ENCODE assay signal across 14 cellular contexts in the genomic region with DNA sequence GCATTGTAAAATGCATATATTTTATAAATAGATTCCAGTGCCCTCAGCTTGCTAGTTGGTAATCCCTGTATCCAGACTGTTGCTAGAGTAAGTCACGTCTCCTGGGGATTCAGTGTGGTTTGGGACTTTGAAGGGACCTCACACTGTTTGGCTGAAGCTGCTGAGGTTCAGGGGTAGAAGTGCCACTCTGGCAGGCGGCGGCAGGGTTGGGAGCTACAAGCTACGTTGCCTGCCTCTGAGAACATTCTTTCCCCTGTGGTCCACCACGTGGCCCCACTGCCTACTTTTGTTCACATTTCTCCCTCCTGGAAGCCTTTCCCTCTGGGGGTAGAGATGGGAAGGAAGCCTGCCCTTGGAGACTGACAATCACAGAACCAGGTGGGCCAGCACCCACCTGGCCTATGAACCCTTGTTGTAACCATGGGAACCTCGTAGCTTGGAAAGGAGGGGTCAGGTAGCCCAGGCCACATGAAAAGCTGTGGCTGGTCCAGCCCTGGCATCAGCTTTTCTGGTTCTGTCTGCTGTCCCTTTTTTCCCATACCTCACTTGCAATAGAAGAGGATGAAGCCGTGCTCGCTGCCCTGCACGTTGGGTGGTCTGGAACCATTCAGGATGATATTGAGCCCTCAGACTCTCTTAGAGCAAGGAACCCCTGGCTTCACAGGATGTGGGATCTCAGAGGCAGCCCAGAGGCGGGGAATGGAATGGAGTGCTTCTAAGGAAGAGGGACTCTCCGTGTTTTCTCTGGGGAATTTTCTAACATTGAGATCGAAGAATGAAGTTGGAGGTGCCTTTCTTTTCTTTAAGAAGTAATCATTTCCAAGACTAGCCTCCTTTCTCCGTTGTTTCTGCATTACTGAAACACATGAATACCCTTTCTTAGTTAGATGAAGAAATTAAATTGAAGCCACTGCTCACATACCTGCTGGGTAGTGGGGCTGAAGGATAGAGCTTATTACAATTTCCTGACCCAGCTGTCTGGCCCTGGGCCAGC. TPM values are rescaled to one million over a fixed set of nuclear protein-coding genes. Genes with fewer than 3 reads are reported as not detected.
DNase-seq lines count a peak whose midpoint lies in the region; ATAC-seq and TF ChIP-seq lines count a peak whose summit lies in the region.
"Had no signal": no experiment of that assay in that cellular context is flagged by ENCODE, and none has a peak within 500 bp of the region (broad histone marks: within the 10 kb centered on the region; RNA-seq: fewer than 3 reads in every experiment).

No MANE protein-coding gene starts in this region.

- H3K4me2 ChIP-seq in SK-N-SH = 0 out of 2 replicates have a peak overlapping the region, but pooled peaks have one; percentile 0
- peak overlapping the region; percentile 13 for H3K4me2 ChIP-seq in smooth muscle cell
- no peak overlapping the region for H3K4me2 ChIP-seq in OCI-LY7 (ENCODE audit: low read length)

- no peaks in the 10 kb centered on the region for H3K9me3 ChIP-seq in SK-N-SH
- no peaks in the 10 kb centered on the region for H3K9me3 ChIP-seq in smooth muscle cell (replicated peaks; ENCODE audit: low read depth)
- no peaks in the 10 kb centered on the region for H3K9me3 ChIP-seq in colonic mucosa
- H3K9me3 ChIP-seq in OCI-LY7 (ENCODE audit: low read length) = no peaks in the 10 kb centered on the region
- H3K9me3 ChIP-seq: tibial artery had no signal

- H3F3A ChIP-seq in SK-N-SH (replicated peaks; ENCODE audit: insufficient read depth) (peaks cover 16% of the 10 kb centered on the region), smooth muscle cell (ENCODE audit: low read depth) (no peaks in the 10 kb centered on the region)

- H3K4me1 Mint-ChIP-seq in WTC11 (peaks cover 39% of the 10 kb centered on the region), immature natural killer cell (peaks cover 49 to 68% of the 10 kb centered on the region in 2 donors)

- POLR2A ChIA-PET in SK-N-SH (lab: Yijun Ruan, JAX) = interaction anchor here (1.7 kb wide), 1 partner anchor 88 kb away, joined by 5 read pairs; no protein-coding TSS in a partner anchor
- POLR2A ChIA-PET in WTC11 (lab: Charles Lee) = no interaction called here
- POLR2A ChIA-PET in OCI-LY7 (lab: Charles Lee) = interaction anchor here (1.1 to 1.9 kb wide), 2 partner anchors 9 to 12 kb away, joined by 3 to 5 read pairs; no protein-coding TSS in a partner anchor

- 79% methylated on average over 13 of the region's 13 CpGs for WGBS in SK-N-SH (ENCODE audit: low lambda C conversion rate)
- 66% methylated on average over 12 of the region's 13 CpGs for WGBS in smooth muscle cell (ENCODE audit: low lambda C conversion rate)

- no TSS peak for BruUV-seq in OCI-LY7 (replicated peaks; lab: Mats Ljungman, UMichigan)

- H3K79me2 ChIP-seq in SK-N-SH (ENCODE audit: insufficient read depth) (peaks cover 66% of the 10 kb centered on the region), smooth muscle cell (ENCODE audit: low read depth) (peaks cover 3% of the 10 kb centered on the region), OCI-LY7 (ENCODE audit: insufficient read depth, low read depth, low read length) (no peaks in the 10 kb centered on the region)

- no peaks in the 10 kb centered on the region for H3K27me3 ChIP-seq in SK-N-SH (ENCODE audit: insufficient read depth)
- no peaks in the 10 kb centered on the region for H3K27me3 ChIP-seq in smooth muscle cell (ENCODE audit: low read depth)
- no peaks in the 10 kb centered on the region for H3K27me3 ChIP-seq in colonic mucosa
- H3K27me3 ChIP-seq: tibial artery had no signal

- CTCF ChIA-PET in SK-N-SH (lab: Yijun Ruan, JAX) (interaction anchor here (1.2 to 25.9 kb wide), 14 partner anchors 8 to 177 kb away, joined by 3 to 437 read pairs (median 6); no protein-coding TSS in a partner anchor), WTC11 (lab: Charles Lee) (no interaction called here), OCI-LY7 (lab: Charles Lee; ENCODE audit: unreplicated experiment) (no interaction called here)

- intact Hi-C loops in colonic mucosa (cut with DNase I) (loop anchor here (5.0 kb wide), 1 partner anchor 102 kb away; no protein-coding TSS in a partner anchor), OCI-LY7 (cut with micrococcal nuclease; ENCODE audit: unreplicated experiment) (no loop called here)

- H2AFZ ChIP-seq in SK-N-SH (ENCODE audit: low read depth) (no peak overlapping the region), smooth muscle cell (ENCODE audit: low read depth) (no peak overlapping the region), OCI-LY7 (ENCODE audit: low read length) (no peak overlapping the region)

- no peak for TF ChIP-seq RAD21 in SK-N-SH (IDR thresholded peaks at IDR 0.05; ENCODE audit: low read length)

- DNase-seq in SK-N-SH (no peak), WTC11 (ENCODE audit: low spot score) (no peak), immature natural killer cell (no peak), smooth muscle cell (lab: John Stamatoyannopoulos, UW; ENCODE audit: unreplicated experiment) (no peak), colonic mucosa (no peak), OCI-LY7 (ENCODE audit: low spot score) (no peak)
- DNase-seq: GOT3, NCI-H1092, NCI-H524 treated with DMSO at 0.1 percent for 48 hours, tibial artery, WERI-Rb-1 had no signal

- H3K36me3 Mint-ChIP-seq in WTC11 = no peaks in the 10 kb centered on the region
- peaks cover 0 to 6% (median 4%) of the 10 kb centered on the region in 3 donors for H3K36me3 Mint-ChIP-seq in immature natural killer cell

- H3K4me3 Mint-ChIP-seq in WTC11 = no peak overlapping the region
- H3K4me3 Mint-ChIP-seq in immature natural killer cell = peak overlapping the region in 3 of 5 donors; percentile 69 to 78 (median 75)

- peaks cover 53% of the 10 kb centered on the region for H4K20me1 ChIP-seq in SK-N-SH (ENCODE audit: insufficient read depth)
- H4K20me1 ChIP-seq in smooth muscle cell (ENCODE audit: low read depth) = peaks cover 58% of the 10 kb centered on the region
- no peaks in the 10 kb centered on the region for H4K20me1 ChIP-seq in OCI-LY7 (ENCODE audit: insufficient read depth, low read length)

- H3K27ac ChIP-seq in SK-N-SH (ENCODE audit: low read depth in 2 of 2, low read length in 1 of 2) (peak overlapping the region in 1 of 2 experiments; percentile 47; a peak in 1 of 4 replicates), smooth muscle cell (ENCODE audit: low read depth) (no peak overlapping the region), colonic mucosa (no peak overlapping the region), OCI-LY7 (ENCODE audit: low read depth, low read length, poor library complexity, severe bottlenecking) (no peak overlapping the region)
- H3K27ac ChIP-seq: tibial artery, WERI-Rb-1 had no signal

- H3K36me3 ChIP-seq in SK-N-SH (replicated peaks in 1 of 2; ENCODE audit: control insufficient read depth in 1 of 2, insufficient read depth in 2 of 2, low read length in 1 of 2) (peaks cover 0 to 4% of the 10 kb centered on the region in 2 experiments), smooth muscle cell (ENCODE audit: low read depth) (no peaks in the 10 kb centered on the region), colonic mucosa (no peaks in the 10 kb centered on the region), OCI-LY7 (ENCODE audit: insufficient read depth, low read length) (no peaks in the 10 kb centered on the region)
- H3K36me3 ChIP-seq: tibial artery had no signal

- H3K27ac Mint-ChIP-seq in WTC11 = no peak overlapping the region
- H3K27ac Mint-ChIP-seq in immature natural killer cell = no peak overlapping the region

- H3K9me3 Mint-ChIP-seq in WTC11 = no peaks in the 10 kb centered on the region
- H3K9me3 Mint-ChIP-seq in immature natural killer cell = no peaks in the 10 kb centered on the region
- H3K9me3 Mint-ChIP-seq: activated T-helper 1 cell treated with anti-CD3 and anti-CD28 coated beads, Interleukin-12 subunit alpha, Interleukin-12 subunit beta, Interleukin-2, Interleukin-4 antibody, amounts not matched to agents 30 ng/mL and 10 ng/mL and 1 ng/mL, durations not matched to agents 14 hours and 24 hours and 36 hours had no signal

- ATAC-seq in SK-N-SH treated with all-trans-retinoic acid at 6 μM for 48 hours (no peak), WTC11 (no peak), HG03097 (IDR thresholded peaks at IDR 0.05; ENCODE audit: low FRiP score, unreplicated experiment) (no peak)

- H3K9me2 ChIP-seq in SK-N-SH = no peaks in the 10 kb centered on the region
- H3K9me2 ChIP-seq in OCI-LY7 (ENCODE audit: insufficient read depth, low read length) = no peaks in the 10 kb centered on the region

- TF ChIP-seq CTCF in SK-N-SH (IDR thresholded peaks at IDR 0.05) = no peak
- no peak for TF ChIP-seq CTCF in WTC11 (IDR thresholded peaks at IDR 0.05)
- TF ChIP-seq CTCF in smooth muscle cell (IDR thresholded peaks at IDR 0.05; ENCODE audit: borderline replicate concordance, insufficient read depth, poor library complexity, severe bottlenecking) = no peak
- no peak for TF ChIP-seq CTCF in colonic mucosa (IDR thresholded peaks at IDR 0.05)
- no peak for TF ChIP-seq CTCF in OCI-LY7 (conservative IDR thresholded peaks at IDR 0.05; ENCODE audit: low read length)

- no peak overlapping the region for H3K4me3 ChIP-seq in SK-N-SH (ENCODE audit: low read depth in 2 of 2, low read length in 1 of 2)
- no peak overlapping the region for H3K4me3 ChIP-seq in smooth muscle cell
- no peak overlapping the region for H3K4me3 ChIP-seq in colonic mucosa
- no peak overlapping the region for H3K4me3 ChIP-seq in OCI-LY7 (ENCODE audit: low read depth, low read length, poor library complexity, severe bottlenecking)
- H3K4me3 ChIP-seq: tibial artery had no signal

- peaks cover 25% of the 10 kb centered on the region for H3K27me3 Mint-ChIP-seq in WTC11 (ENCODE audit: low read depth)
- H3K27me3 Mint-ChIP-seq in immature natural killer cell (ENCODE audit: low read depth in 3 of 3) = peaks cover 0 to 7% (median 3%) of the 10 kb centered on the region in 3 donors

- TF ChIP-seq EP300 in SK-N-SH (IDR thresholded peaks at IDR 0.05; ENCODE audit: borderline replicate concordance in 1 of 2, low read depth in 1 of 2, low read length in 1 of 2) = no peak

- H3K9ac ChIP-seq in SK-N-SH = no peak overlapping the region
- no peak overlapping the region for H3K9ac ChIP-seq in smooth muscle cell (ENCODE audit: low read depth)
- H3K9ac ChIP-seq in colonic mucosa (ENCODE audit: low read depth in 2 of 2, low read length in 2 of 2) = no peak overlapping the region

- H3K4me1 ChIP-seq in SK-N-SH (ENCODE audit: control insufficient read depth in 1 of 2, insufficient read depth in 2 of 2, low read depth in 1 of 2, low read length in 1 of 2) (peaks cover 6 to 61% of the 10 kb centered on the region in 2 experiments; a peak in 2 of 4 replicates), smooth muscle cell (ENCODE audit: low read depth) (no peaks in the 10 kb centered on the region), colonic mucosa (no peaks in the 10 kb centered on the region), OCI-LY7 (ENCODE audit: insufficient read depth, low read length, poor library complexity, severe bottlenecking) (peaks cover 2% of the 10 kb centered on the region)

RNA-seq across cellular contexts. Expression of a gene that starts 3.0 kb away (rescaled TPM):
- polyA plus RNA-seq in SK-N-SH (2012; rRNA removed) (15.6 and 17.3 TPM in 2 replicates), immature natural killer cell (1 to 10 TPM; 6.4 to 9.1 (median 7.7) TPM), smooth muscle cell (10.0 and 11.0 TPM in 2 replicates)
- 9.8 and 15.5 TPM in 2 replicates for polyA plus RNA-seq in SK-N-SH (2012; cell fraction: cytosol; rRNA removed)
- 11.6 and 14.5 TPM in 2 replicates for polyA plus RNA-seq in SK-N-SH (2012; cell fraction: nucleus; rRNA removed)
- total RNA-seq in WTC11 (2021) (12.5 to 13.6 TPM (median 12.8 TPM) in 3 replicates), smooth muscle cell (13.6 and 23.3 TPM in 2 replicates), colonic mucosa (10 to 100 TPM; 13.9 to 22.6 TPM), OCI-LY7 (2022) (0.87 and 1.1 TPM in 2 replicates)
- 1.9 and 2.1 TPM in 2 replicates for total RNA-seq in OCI-LY7 (2014; rRNA removed; shearing (Covaris generic))

RNA-seq across cellular contexts. Expression of a gene that starts 42.6 kb away (rescaled TPM):
- polyA plus RNA-seq in SK-N-SH (2012; rRNA removed) = 0.15 and 0.35 TPM in 2 replicates
- 0.25 and 0.37 TPM in 2 replicates for polyA plus RNA-seq in SK-N-SH (2012; cell fraction: cytosol; rRNA removed)
- 0.31 and 0.45 TPM in 2 replicates for polyA plus RNA-seq in SK-N-SH (2012; cell fraction: nucleus; rRNA removed)
- not detected in 3 replicates for total RNA-seq in WTC11 (2021)
- 10 to 100 TPM in 1 of 3 donors, 1 to 10 TPM in 2; 1.2 to 16.5 (median 5.8) TPM for polyA plus RNA-seq in immature natural killer cell
- total RNA-seq in smooth muscle cell = not detected in 2 replicates
- polyA plus RNA-seq in smooth muscle cell = not detected in 2 replicates
- total RNA-seq in colonic mucosa = 1 to 10 TPM in 1 of 2 donors, under 1 TPM in 1; 0.72 to 4.7 TPM
- not detected in 2 replicates for total RNA-seq in OCI-LY7 (2014; rRNA removed; shearing (Covaris generic))
- not detected in 2 replicates for total RNA-seq in OCI-LY7 (2022)

RNA-seq across cellular contexts. Expression of a gene that starts 54.5 kb away (rescaled TPM):
- 0.86 and 1.1 TPM in 2 replicates for polyA plus RNA-seq in SK-N-SH (2012; rRNA removed)
- polyA plus RNA-seq in SK-N-SH (2012; cell fraction: cytosol; rRNA removed) = 0.71 and 0.83 TPM in 2 replicates
- 0.89 and 1.5 TPM in 2 replicates for polyA plus RNA-seq in SK-N-SH (2012; cell fraction: nucleus; rRNA removed)
- 0.13 to 0.32 TPM (median 0.16 TPM) in 3 replicates for total RNA-seq in WTC11 (2021)
- 10 to 100 TPM in 1 of 3 donors, 1 to 10 TPM in 2; 5.2 to 10.9 (median 8.0) TPM for polyA plus RNA-seq in immature natural killer cell
- 0.31 TPM in 1 of 2 replicates, not detected in the other for total RNA-seq in smooth muscle cell
- 0.19 TPM in 1 of 2 replicates, not detected in the other for polyA plus RNA-seq in smooth muscle cell
- total RNA-seq in colonic mucosa = 1 to 10 TPM; 2.6 to 3.6 TPM
- total RNA-seq in OCI-LY7 (2014; rRNA removed; shearing (Covaris generic)) = 0.28 TPM in 1 of 2 replicates, not detected in the other
- 0.72 and 0.99 TPM in 2 replicates for total RNA-seq in OCI-LY7 (2022)
